In the genomic region with DNA sequence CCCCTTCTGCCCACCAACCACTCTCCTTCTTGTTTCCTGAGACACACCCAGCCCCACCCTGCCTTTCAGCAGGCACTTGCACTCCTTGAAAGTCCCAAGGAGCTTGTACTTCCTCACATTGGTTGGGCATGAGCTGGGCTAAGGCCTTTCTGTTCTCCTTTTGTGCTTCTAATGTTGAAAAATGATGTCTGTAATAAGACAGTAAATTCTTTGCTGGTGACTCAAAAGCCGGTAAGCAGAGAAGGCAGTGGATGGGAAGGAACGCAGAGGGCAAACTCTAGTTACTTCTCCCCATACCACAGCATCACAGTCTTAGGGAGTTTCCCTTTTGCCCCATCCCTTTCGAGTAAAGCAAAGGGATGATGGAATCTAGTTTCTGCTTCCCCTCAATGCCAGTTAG, we compare ENCODE assay signal across 13 cellular contexts.
A peak's percentile ranks its signal among the peaks of the same experiment; 100 is the strongest.
DNase-seq lines count a peak whose midpoint lies in the region; ATAC-seq and TF ChIP-seq lines count a peak whose summit lies in the region.
"Had no signal": no experiment of that assay in that cellular context is flagged by ENCODE, and none has a peak within 500 bp of the region (broad histone marks: within the 10 kb centered on the region; RNA-seq: fewer than 3 reads in every experiment).

No MANE protein-coding gene starts in this region.

- TF ChIP-seq CTCF in esophagus muscularis mucosa (IDR thresholded peaks at IDR 0.05), result no peak
- no peak for TF ChIP-seq CTCF in osteoblast (IDR thresholded peaks at IDR 0.05; ENCODE audit: extremely low read depth, low read depth, low read length)

- intact Hi-C loops in esophagus muscularis mucosa (cut with DNase I), result no loop called here

- DNase-seq in AG20443 (ENCODE audit: low spot score) (peak; percentile 85), NOMO-1 treated with dmso at 0.1 percent for 144 hours (lab: John Stamatoyannopoulos, UW; ENCODE audit: unreplicated experiment) (peak; percentile 12), esophagus muscularis mucosa (ENCODE audit: extremely low spot score) (no peak), osteoblast (ENCODE audit: insufficient read length, low spot score, missing footprints) (peak; percentile 92), SKM-1 (lab: John Stamatoyannopoulos, UW; ENCODE audit: unreplicated experiment) (no peak), NCI-H1436 treated with DMSO at 0.1 percent for 48 hours (lab: John Stamatoyannopoulos, UW) (no peak), HUDEP-2 (lab: John Stamatoyannopoulos, UW; ENCODE audit: unreplicated experiment in 76 of 76) (no peak)
- DNase-seq: activated CD4-positive, alpha-beta T cell treated with anti-CD3 and anti-CD28 coated beads for 36 hours; effector memory CD8-positive, alpha-beta T cell; GOT3; pancreas had no signal

- H3K4me1 ChIP-seq in esophagus muscularis mucosa, result peaks cover 21 to 56% (median 51%) of the 10 kb centered on the region in 4 donors
- peaks cover 20% of the 10 kb centered on the region for H3K4me1 ChIP-seq in osteoblast (ENCODE audit: insufficient read depth, low read length)
- H3K4me1 ChIP-seq: pancreas had no signal

- H3K79me2 ChIP-seq in osteoblast (ENCODE audit: insufficient read depth, low read length), result no peaks in the 10 kb centered on the region

- 39% methylated on average over 3 of the region's 3 CpGs for WGBS in esophagus muscularis mucosa

- peak overlapping the region; percentile 57 to 83 (median 76) for H3K27ac ChIP-seq in esophagus muscularis mucosa (replicated peaks in 1 of 4)
- H3K27ac ChIP-seq in osteoblast (ENCODE audit: low read depth, low read length), result peak overlapping the region; percentile 53
- H3K27ac ChIP-seq: pancreas had no signal

- H3K27me3 ChIP-seq in esophagus muscularis mucosa (no peaks in the 10 kb centered on the region), osteoblast (ENCODE audit: insufficient read depth, low read length) (no peaks in the 10 kb centered on the region)
- H3K27me3 ChIP-seq: BLaER1 treated with 17β-estradiol and CSF1 and Interleukin-3, amounts not matched to agents 10 nM and 100 nM; pancreas had no signal

- no peak for TF ChIP-seq POLR2A in esophagus muscularis mucosa (IDR thresholded peaks at IDR 0.05; ENCODE audit: low read depth)

- H3K36me3 ChIP-seq in esophagus muscularis mucosa, result no peaks in the 10 kb centered on the region
- H3K36me3 ChIP-seq in osteoblast (ENCODE audit: insufficient read depth, low read length), result no peaks in the 10 kb centered on the region
- H3K36me3 ChIP-seq: BLaER1 treated with 17β-estradiol and CSF1 and Interleukin-3, amounts not matched to agents 10 nM and 100 nM; pancreas had no signal

- H4K20me1 ChIP-seq in osteoblast (ENCODE audit: insufficient read depth, low read length), result no peaks in the 10 kb centered on the region
- H4K20me1 ChIP-seq: BLaER1 treated with 17β-estradiol and CSF1 and Interleukin-3, amounts not matched to agents 10 nM and 100 nM had no signal

- peak; percentile 87 for TF ChIP-seq EP300 in esophagus muscularis mucosa (IDR thresholded peaks at IDR 0.05)

- H3K4me3 ChIP-seq in esophagus muscularis mucosa (no peak overlapping the region), osteoblast (ENCODE audit: insufficient read depth, low read length) (no peak overlapping the region)
- H3K4me3 ChIP-seq: BLaER1 treated with 17β-estradiol and CSF1 and Interleukin-3, amounts not matched to agents 10 nM and 100 nM; pancreas had no signal

- peak overlapping the region; percentile 62 for H2AFZ ChIP-seq in osteoblast (ENCODE audit: low read length)

- peak overlapping the region; percentile 39 for H3K4me2 ChIP-seq in osteoblast (ENCODE audit: insufficient read depth, low read length)

- ATAC-seq in GM21825 (IDR thresholded peaks at IDR 0.05; ENCODE audit: unreplicated experiment), result no peak
- ATAC-seq: activated CD4-positive, alpha-beta T cell treated with anti-CD3 and anti-CD28 coated beads for 36 hours; effector memory CD8-positive, alpha-beta T cell; pancreas had no signal

- no peaks in the 10 kb centered on the region for H3K9me3 ChIP-seq in esophagus muscularis mucosa
- H3K9me3 ChIP-seq in osteoblast (ENCODE audit: low read depth, low read length), result no peaks in the 10 kb centered on the region
- H3K9me3 ChIP-seq: BLaER1 treated with 17β-estradiol and CSF1 and Interleukin-3, amounts not matched to agents 10 nM and 100 nM; pancreas had no signal

Comparison
In these comparisons a context has a peak if more than half of its experiments do, and no peak if none do; other contexts are left out.
1. DNase-seq: peak in AG20443 (single experiment), NOMO-1 treated with dmso at 0.1 percent for 144 hours (single experiment) and osteoblast (single experiment); none in esophagus muscularis mucosa (single experiment), SKM-1 (single experiment), NCI-H1436 treated with DMSO at 0.1 percent for 48 hours (single experiment) and HUDEP-2 (0 of 76).